Comparison of ENCODE assay signal across 28 cellular contexts in the genomic region with DNA sequence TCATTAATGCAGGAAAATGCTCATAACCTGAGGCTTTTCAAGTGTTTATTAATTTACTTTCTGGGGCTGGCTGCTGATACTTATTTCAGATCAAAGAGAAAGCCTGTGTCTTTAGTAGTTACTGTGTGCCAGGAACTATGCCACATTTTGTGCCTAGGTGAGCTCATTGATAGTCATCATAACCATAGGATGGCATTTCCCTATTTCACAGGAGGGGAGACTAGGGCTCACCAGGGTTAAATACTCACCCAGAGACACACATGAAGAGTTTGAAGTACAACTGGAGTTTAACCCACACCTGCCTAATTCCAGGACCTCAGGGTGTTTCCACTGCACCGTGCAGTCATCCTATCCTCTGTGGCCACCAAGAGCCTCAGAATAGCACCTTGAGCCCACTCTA.
"Had no signal": no experiment of that assay in that cellular context is flagged by ENCODE, and none has a peak within 500 bp of the region (broad histone marks: within the 10 kb centered on the region; RNA-seq: fewer than 3 reads in every experiment).

No MANE protein-coding gene starts in this region.

- DNase-seq: activated CD4-positive, alpha-beta memory T cell treated with anti-CD3 and anti-CD28 coated beads, Interleukin-2, amount 10 ng/mL, durations not matched to agents 7 days and 5 days; activated CD4-positive, alpha-beta T cell treated with anti-CD3 and anti-CD28 coated beads for 36 hours; activated CD4-positive, alpha-beta T cell treated with anti-CD3 and anti-CD28 coated beads, Interleukin-2, amount 50 U/mL, for 1 hour; activated CD4-positive, CD25-positive, alpha-beta regulatory T cell; activated gamma-delta T cell; activated naive CD4-positive, alpha-beta T cell treated with anti-CD3 and anti-CD28 coated beads for 36 hours; activated T-cell treated with anti-CD3 and anti-CD28 coated beads for 4 hours; activated T-cell treated with anti-CD3 and anti-CD28 coated beads, Interleukin-2, amount 50 U/mL, for 48 hours; amygdala; NCI-H1048; NCI-H1417; NCI-H1930; NCI-H2171; NCI-H2227 treated with DMSO at 0.1 percent for 48 hours; NCI-H510A; NCI-H526 treated with DMSO at 0.1 percent for 48 hours; NCI-H82; RPMI8226; T-cell; T-helper 2 cell; T1000 had no signal

- H3K4me3 ChIP-seq: SK-N-MC had no signal

- FAIRE-seq: astrocyte, TTC549 had no signal

- H3K27ac ChIP-seq: SK-N-MC, VCaP had no signal

- ATAC-seq: activated CD4-positive, alpha-beta T cell treated with anti-CD3 and anti-CD28 coated beads for 36 hours; activated T-helper 17 cell treated with anti-CD3 and anti-CD28 coated beads, Interleukin-2, amount 50 U/mL, for 72 hours; Panc1; Right ventricle myocardium inferior; T-cell had no signal
